Comparison of ENCODE assay signal across 8 cellular contexts in genomic region chr12:69254046-69254445, GRCh38. TPM values are rescaled to one million over a fixed set of nuclear protein-coding genes. Genes with fewer than 3 reads are reported as not detected.
DNase-seq lines count a peak whose midpoint lies in the region; ATAC-seq, FAIRE-seq and TF ChIP-seq lines count a peak whose summit lies in the region.

No MANE protein-coding gene starts in this region.

- peaks cover 12 to 44% (median 22%) of the 10 kb centered on the region in 4 donors for H3K36me3 ChIP-seq in upper lobe of left lung

- TF ChIP-seq CTCF in astrocyte of the spinal cord (IDR thresholded peaks at IDR 0.05; ENCODE audit: low read depth, low read length) (peak; percentile 50), upper lobe of left lung (IDR thresholded peaks at IDR 0.05) (peak; percentile 21 to 64 (median 54))

- no peaks in the 10 kb centered on the region for H3K27me3 ChIP-seq in upper lobe of left lung

- TF ChIP-seq POLR2A in upper lobe of left lung (IDR thresholded peaks at IDR 0.05) = no peak

- ATAC-seq in HG02610 (IDR thresholded peaks at IDR 0.05; ENCODE audit: unreplicated experiment) (peak; percentile 69), upper lobe of left lung (ENCODE audit: low FRiP score in 2 of 2) (peak in 1 of 2 donors; percentile 78), GM21390 (IDR thresholded peaks at IDR 0.05; ENCODE audit: unreplicated experiment) (no peak)

- H3K4me3 ChIP-seq in astrocyte of the spinal cord (ENCODE audit: low read depth, low read length) (no peak overlapping the region), upper lobe of left lung (no peak overlapping the region)

- H3K27ac ChIP-seq in upper lobe of left lung = peak overlapping the region in 1 of 4 donors; percentile 11

- TF ChIP-seq EP300 in upper lobe of left lung (IDR thresholded peaks at IDR 0.05) = no peak

- H3K9me3 ChIP-seq in upper lobe of left lung = no peaks in the 10 kb centered on the region

- peaks cover 10 to 24% (median 18%) of the 10 kb centered on the region in 4 donors for H3K4me1 ChIP-seq in upper lobe of left lung

- DNase-seq in NCI-H226 (peak; percentile 15), astrocyte of the spinal cord (ENCODE audit: low read depth, low spot score) (peak; percentile 58), kidney glomerular epithelial cell (lab: John Stamatoyannopoulos, UW) (peak; percentile 41), upper lobe of left lung (no peak)

- in situ Hi-C loops in astrocyte of the spinal cord (cut with HindIII; ENCODE audit: low sequenced_read_pairs) = no loop called here

- FAIRE-seq in A204.1 (lab: Jason Lieb, UNC) (peak; percentile 87), G401.6 (lab: Jason Lieb, UNC) (peak; percentile 84)

RNA-seq across cellular contexts. Expression of gene CPSF6, which starts 14.7 kb away (rescaled TPM):
- total RNA-seq in upper lobe of left lung = 10 to 100 TPM; 22.9 to 57.1 (median 48.2) TPM

Comparison
In these comparisons a context has a peak if more than half of its experiments do, and no peak if none do; other contexts are left out.
1. DNase-seq: peak in NCI-H226 (single experiment), astrocyte of the spinal cord (single experiment) and kidney glomerular epithelial cell (single experiment); none in upper lobe of left lung (0 of 2).